In the genomic region with DNA sequence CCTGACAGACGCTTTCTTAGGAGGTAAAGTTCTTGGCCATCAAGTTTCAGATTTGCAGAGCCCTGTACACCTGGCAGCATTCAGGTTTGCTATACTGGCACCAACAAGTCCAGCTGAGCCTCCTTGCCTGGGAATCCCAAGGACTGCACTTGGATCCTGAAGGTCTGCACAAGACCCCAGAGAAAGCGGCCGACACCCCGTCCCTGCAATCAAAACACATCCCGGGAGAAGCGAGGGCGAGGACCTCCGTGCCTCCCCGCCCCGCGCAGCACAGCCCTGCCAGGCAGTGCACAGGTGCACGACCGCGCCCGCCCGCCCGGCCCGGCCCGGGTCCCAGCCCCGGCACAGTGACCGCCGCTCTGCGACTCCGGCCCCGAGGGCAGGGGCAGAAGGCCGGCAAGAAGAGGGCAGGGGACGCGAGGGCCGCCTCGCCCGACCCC, we compare ENCODE assay signal across 8 cellular contexts. TPM values are rescaled to one million over a fixed set of nuclear protein-coding genes. Genes with fewer than 3 reads are reported as not detected.
A peak's percentile ranks its signal among the peaks of the same experiment; 100 is the strongest.
DNase-seq lines count a peak whose midpoint lies in the region; ATAC-seq lines count a peak whose summit lies in the region.

No MANE protein-coding gene starts in this region.

- H3K4me1 Mint-ChIP-seq in activated CD4-positive, alpha-beta T cell treated with anti-CD3 and anti-CD28 coated beads, Interleukin-2, amount 10 ng/mL, durations not matched to agents 7 days and 5 days = peaks cover 38% of the 10 kb centered on the region
- H3K4me1 Mint-ChIP-seq in activated naive CD8-positive, alpha-beta T cell treated with anti-CD3 and anti-CD28 coated beads, Interleukin-2, amount 10 ng/mL, durations not matched to agents 7 days and 5 days = peaks cover 21% of the 10 kb centered on the region

- DNase-seq in activated CD4-positive, alpha-beta T cell treated with anti-CD3 and anti-CD28 coated beads, Interleukin-2, amount 10 ng/mL, durations not matched to agents 7 days and 5 days = no peak
- no peak for DNase-seq in activated CD4-positive, alpha-beta T cell treated with anti-CD3 and anti-CD28 coated beads for 1 hour
- no peak for DNase-seq in activated naive CD8-positive, alpha-beta T cell treated with anti-CD3 and anti-CD28 coated beads, Interleukin-2, amount 10 ng/mL, durations not matched to agents 7 days and 5 days
- DNase-seq in stimulated activated naive CD8-positive, alpha-beta T cell treated with anti-CD3 and anti-CD28 coated beads, Interleukin-15, Interleukin-2, amounts not matched to agents 100 U/mL and 50 U/mL, for 24 hours = peak; percentile 29
- DNase-seq in NCI-H2227 (lab: John Stamatoyannopoulos, UW; ENCODE audit: unreplicated experiment) = no peak

- H3K9me3 Mint-ChIP-seq in activated CD4-positive, alpha-beta T cell treated with anti-CD3 and anti-CD28 coated beads, Interleukin-2, amount 10 ng/mL, durations not matched to agents 7 days and 5 days = no peaks in the 10 kb centered on the region
- no peaks in the 10 kb centered on the region for H3K9me3 Mint-ChIP-seq in activated naive CD8-positive, alpha-beta T cell treated with anti-CD3 and anti-CD28 coated beads, Interleukin-2, amount 10 ng/mL, durations not matched to agents 7 days and 5 days

- H3K4me3 Mint-ChIP-seq in activated CD4-positive, alpha-beta T cell treated with anti-CD3 and anti-CD28 coated beads, Interleukin-2, amount 10 ng/mL, durations not matched to agents 7 days and 5 days = peak overlapping the region; percentile 90
- peak overlapping the region; percentile 91 for H3K4me3 Mint-ChIP-seq in activated naive CD8-positive, alpha-beta T cell treated with anti-CD3 and anti-CD28 coated beads, Interleukin-2, amount 10 ng/mL, durations not matched to agents 7 days and 5 days

- POLR2A ChIA-PET in activated CD4-positive, alpha-beta T cell treated with anti-CD3 and anti-CD28 coated beads, Interleukin-2, amount 10 ng/mL, durations not matched to agents 7 days and 5 days (lab: Charles Lee) = interaction anchor here (0.6 kb wide), 1 partner anchor 11 kb away, joined by 4 read pairs; no protein-coding TSS in a partner anchor
- POLR2A ChIA-PET in activated naive CD8-positive, alpha-beta T cell treated with anti-CD3 and anti-CD28 coated beads, Interleukin-2, amount 10 ng/mL, durations not matched to agents 7 days and 5 days (lab: Charles Lee) = interaction anchor here (1.0 to 2.3 kb wide), 8 partner anchors 10 to 199 kb away, joined by 5 to 16 read pairs (median 10); no protein-coding TSS in a partner anchor

- no peaks in the 10 kb centered on the region for H3K9me3 ChIP-seq in iPS-15b (ENCODE audit: control insufficient read depth, insufficient read depth, low read length)

- no peaks in the 10 kb centered on the region for H3K36me3 ChIP-seq in iPS-15b (ENCODE audit: control insufficient read depth, insufficient read depth, low read length)

- peaks cover 3% of the 10 kb centered on the region for H3K4me1 ChIP-seq in iPS-15b (ENCODE audit: control insufficient read depth, insufficient read depth, low read length)

- H3K4me3 ChIP-seq in iPS-15b (ENCODE audit: low read depth, low read length) = peak overlapping the region; percentile 89

- H3K27ac Mint-ChIP-seq in activated CD4-positive, alpha-beta T cell treated with anti-CD3 and anti-CD28 coated beads, Interleukin-2, amount 10 ng/mL, durations not matched to agents 7 days and 5 days = peak overlapping the region; percentile 87
- peak overlapping the region; percentile 81 for H3K27ac Mint-ChIP-seq in activated naive CD8-positive, alpha-beta T cell treated with anti-CD3 and anti-CD28 coated beads, Interleukin-2, amount 10 ng/mL, durations not matched to agents 7 days and 5 days

- CTCF ChIA-PET in activated CD4-positive, alpha-beta T cell treated with anti-CD3 and anti-CD28 coated beads, Interleukin-2, amount 10 ng/mL, durations not matched to agents 7 days and 5 days (lab: Charles Lee) = interaction anchor here (1.1 to 1.4 kb wide), 2 partner anchors 26 to 111 kb away, joined by 3 to 4 read pairs; no protein-coding TSS in a partner anchor

- H3K27me3 ChIP-seq in iPS-15b (ENCODE audit: control insufficient read depth, insufficient read depth, low read length) = no peaks in the 10 kb centered on the region

- no peaks in the 10 kb centered on the region for H3K27me3 Mint-ChIP-seq in activated CD4-positive, alpha-beta T cell treated with anti-CD3 and anti-CD28 coated beads, Interleukin-2, amount 10 ng/mL, durations not matched to agents 7 days and 5 days
- no peaks in the 10 kb centered on the region for H3K27me3 Mint-ChIP-seq in activated naive CD8-positive, alpha-beta T cell treated with anti-CD3 and anti-CD28 coated beads, Interleukin-2, amount 10 ng/mL, durations not matched to agents 7 days and 5 days

- peak overlapping the region; percentile 62 for H3K9ac ChIP-seq in iPS-15b (ENCODE audit: low read depth, low read length)

- peaks cover 3% of the 10 kb centered on the region for H3K36me3 Mint-ChIP-seq in activated CD4-positive, alpha-beta T cell treated with anti-CD3 and anti-CD28 coated beads, Interleukin-2, amount 10 ng/mL, durations not matched to agents 7 days and 5 days (ENCODE audit: low read depth)
- peaks cover 4% of the 10 kb centered on the region for H3K36me3 Mint-ChIP-seq in activated naive CD8-positive, alpha-beta T cell treated with anti-CD3 and anti-CD28 coated beads, Interleukin-2, amount 10 ng/mL, durations not matched to agents 7 days and 5 days

- ATAC-seq in HG03342 (IDR thresholded peaks at IDR 0.05; ENCODE audit: unreplicated experiment) = peak; percentile 4
- peak; percentile 1 for ATAC-seq in activated naive CD8-positive, alpha-beta T cell treated with anti-CD3 and anti-CD28 coated beads, Interleukin-2, amount 10 ng/mL, durations not matched to agents 7 days and 5 days (ENCODE audit: low read depth)
- ATAC-seq in stimulated activated naive CD8-positive, alpha-beta T cell treated with anti-CD3 and anti-CD28 coated beads, Interleukin-15, Interleukin-2, amounts not matched to agents 100 U/mL and 50 U/mL, for 24 hours = no peak
- ATAC-seq in HG03378 (IDR thresholded peaks at IDR 0.05; ENCODE audit: unreplicated experiment) = no peak

RNA-seq across cellular contexts. Expression of gene MRTFA, which starts 0.6 kb away (rescaled TPM):
- total RNA-seq in activated CD4-positive, alpha-beta T cell treated with anti-CD3 and anti-CD28 coated beads, Interleukin-2, amount 10 ng/mL, durations not matched to agents 7 days and 5 days = 10 to 100 TPM; 61.9 to 71.1 TPM
- 10 to 100 TPM; 72.5 to 76.3 TPM for total RNA-seq in activated naive CD8-positive, alpha-beta T cell treated with anti-CD3 and anti-CD28 coated beads, Interleukin-2, amount 10 ng/mL, durations not matched to agents 7 days and 5 days

RNA-seq across cellular contexts. Expression of gene MCHR1, which starts 43.3 kb away (rescaled TPM):
- total RNA-seq in activated CD4-positive, alpha-beta T cell treated with anti-CD3 and anti-CD28 coated beads, Interleukin-2, amount 10 ng/mL, durations not matched to agents 7 days and 5 days = not detected
- total RNA-seq in activated naive CD8-positive, alpha-beta T cell treated with anti-CD3 and anti-CD28 coated beads, Interleukin-2, amount 10 ng/mL, durations not matched to agents 7 days and 5 days = not detected

Comparison
In these comparisons a context has a peak if more than half of its experiments do, and no peak if none do; other contexts are left out.
1. ATAC-seq: peak in HG03342 (single experiment) and activated naive CD8-positive, alpha-beta T cell treated with anti-CD3 and anti-CD28 coated beads, Interleukin-2, amount 10 ng/mL, durations not matched to agents 7 days and 5 days (single experiment); none in stimulated activated naive CD8-positive, alpha-beta T cell treated with anti-CD3 and anti-CD28 coated beads, Interleukin-15, Interleukin-2, amounts not matched to agents 100 U/mL and 50 U/mL, for 24 hours (single experiment) and HG03378 (single experiment).